ENCODE assay signal across 14 cellular contexts in genomic region chr15:47505712-47506542, GRCh38.
A peak's percentile ranks its signal among the peaks of the same experiment; 100 is the strongest.
DNase-seq lines count a peak whose midpoint lies in the region; ATAC-seq and TF ChIP-seq lines count a peak whose summit lies in the region.
"Had no signal": no experiment of that assay in that cellular context is flagged by ENCODE, and none has a peak within 500 bp of the region (broad histone marks: within the 10 kb centered on the region; RNA-seq: fewer than 3 reads in every experiment).

No MANE protein-coding gene starts in this region.

- H3K27ac ChIP-seq in breast epithelium: peak overlapping the region; percentile 37 to 71
- H3K27ac ChIP-seq in hepatocyte: no peak overlapping the region
- H3K27ac ChIP-seq: SJSA1 had no signal

- no peaks in the 10 kb centered on the region for H3K9me2 ChIP-seq in hepatocyte (replicated peaks; ENCODE audit: insufficient read depth)

- H3K27me3 ChIP-seq in breast epithelium (no peaks in the 10 kb centered on the region), hepatocyte (no peaks in the 10 kb centered on the region)
- H3K27me3 ChIP-seq: SJSA1 had no signal

- H3K9me3 ChIP-seq in breast epithelium: no peaks in the 10 kb centered on the region
- no peaks in the 10 kb centered on the region for H3K9me3 ChIP-seq in hepatocyte (ENCODE audit: low read depth)
- H3K9me3 ChIP-seq: SJSA1 had no signal

- TF ChIP-seq CTCF in breast epithelium (IDR thresholded peaks at IDR 0.05) (no peak), hepatocyte (IDR thresholded peaks at IDR 0.05; ENCODE audit: poor library complexity) (no peak)

- H3K4me2 ChIP-seq in hepatocyte: no peak overlapping the region

- peak overlapping the region in 1 of 3 donors; percentile 31 for H3K4me3 ChIP-seq in breast epithelium
- no peak overlapping the region for H3K4me3 ChIP-seq in hepatocyte
- H3K4me3 ChIP-seq: SJSA1, skin epidermis had no signal

- no peaks in the 10 kb centered on the region for H3K79me2 ChIP-seq in hepatocyte

- intact Hi-C loops in breast epithelium (cut with DNase I; ENCODE audit: low total_unique reads): no loop called here

- H2AFZ ChIP-seq in hepatocyte: no peak overlapping the region

- H3K36me3 ChIP-seq in breast epithelium (no peaks in the 10 kb centered on the region), hepatocyte (replicated peaks; ENCODE audit: insufficient read depth, low read depth) (no peaks in the 10 kb centered on the region)
- H3K36me3 ChIP-seq: SJSA1 had no signal

- ATAC-seq in GM18870 (IDR thresholded peaks at IDR 0.05; ENCODE audit: unreplicated experiment) (no peak), GM21528 (IDR thresholded peaks at IDR 0.05; ENCODE audit: low FRiP score, unreplicated experiment) (no peak), GM21526 (IDR thresholded peaks at IDR 0.05; ENCODE audit: low FRiP score, unreplicated experiment) (no peak)
- ATAC-seq: activated naive CD4-positive, alpha-beta T cell treated with anti-CD3 and anti-CD28 coated beads, Interleukin-2, amount 50 U/mL, for 72 hours had no signal

- DNase-seq in COR-L47 (lab: John Stamatoyannopoulos, UW) (peak; percentile 82), NCI-H2081 treated with DMSO at 0.1 percent for 48 hours (lab: John Stamatoyannopoulos, UW) (peak; percentile 32), breast epithelium (ENCODE audit: low spot score in 2 of 2) (peak in 1 of 2 donors; percentile 17), hepatocyte (ENCODE audit: low spot score) (peak; percentile 8), cerebellar nuclear complex (lab: John Stamatoyannopoulos, UW) (no peak)
- DNase-seq: activated CD4-positive, alpha-beta T cell treated with anti-CD3 and anti-CD28 coated beads for 1 hour; Calu3; MM.1S had no signal

- no peaks in the 10 kb centered on the region for H4K20me1 ChIP-seq in hepatocyte (ENCODE audit: insufficient read depth, poor library complexity, severe bottlenecking)

- no peaks in the 10 kb centered on the region for H3K4me1 ChIP-seq in breast epithelium
- peaks cover 6% of the 10 kb centered on the region for H3K4me1 ChIP-seq in hepatocyte (ENCODE audit: insufficient read depth)
- H3K4me1 ChIP-seq: SJSA1 had no signal

- WGBS in hepatocyte (ENCODE audit: low lambda C conversion rate, missing lambda C conversion rate): 69% methylated on average over 10 of the region's 10 CpGs

- no peak for TF ChIP-seq POLR2A in breast epithelium (IDR thresholded peaks at IDR 0.05)

Comparison
In these comparisons a context has a peak if more than half of its experiments do, and no peak if none do; other contexts are left out.
1. DNase-seq: peak in COR-L47 (single experiment), NCI-H2081 treated with DMSO at 0.1 percent for 48 hours (single experiment) and hepatocyte (single experiment); none in cerebellar nuclear complex (0 of 2).